In genomic region chr10:68506406-68506805, GRCh38 we compare ENCODE assay signal across 29 cellular contexts.
"Had no signal": no experiment of that assay in that cellular context is flagged by ENCODE, and none has a peak within 500 bp of the region (broad histone marks: within the 10 kb centered on the region; RNA-seq: fewer than 3 reads in every experiment).

No MANE protein-coding gene starts in this region.

- H3K27me3 ChIP-seq: ascending aorta, breast epithelium had no signal

- H3K9me3 ChIP-seq: ascending aorta, breast epithelium had no signal

- H3K36me3 ChIP-seq: breast epithelium had no signal

- DNase-seq: activated CD4-positive, alpha-beta T cell treated with anti-CD3 and anti-CD28 coated beads, Interleukin-2, amount 10 ng/mL, durations not matched to agents 24 days and 14 days; activated CD4-positive, alpha-beta T cell treated with anti-CD3 and anti-CD28 coated beads, Interleukin-2, amount 50 U/mL, for 4 hours; activated CD4-positive, CD25-positive, alpha-beta regulatory T cell; activated CD8-positive, alpha-beta T cell treated with anti-CD3 and anti-CD28 coated beads for 36 hours; activated effector memory CD4-positive, alpha-beta T cell treated with anti-CD3 and anti-CD28 coated beads, Interleukin-2, amount 50 U/mL, for 16 hours; activated naive CD4-positive, alpha-beta T cell; activated naive CD4-positive, alpha-beta T cell treated with anti-CD3 and anti-CD28 coated beads, Interleukin-2, amount 50 U/mL, for 16 hours; activated naive CD8-positive, alpha-beta T cell treated with anti-CD3 and anti-CD28 coated beads for 36 hours; activated T-cell treated with anti-CD3 and anti-CD28 coated beads, Interleukin-2, amount 50 U/mL, for 1 hour; activated T-cell treated with anti-CD3 and anti-CD28 coated beads, Interleukin-2, amount 50 U/mL, for 72 hours; amygdala; KG1; MM.1S; MV-4-11; NCI-H1092; NCI-H146; NCI-H187; NCI-H2029 treated with DMSO at 0.1 percent for 48 hours; NCI-H2171 treated with DMSO at 0.1 percent for 48 hours; NCI-H2227 treated with DMSO at 0.1 percent for 48 hours; NCI-H446; NCI-H510A treated with DMSO at 0.1 percent for 48 hours; NK-92 treated with Interleukin-12 subunit alpha and Interleukin-12 subunit beta, amount 100 ng/mL, for 24 hours; PC-9; Right ventricle myocardium superior; WERI-Rb-1 had no signal

- H3K4me1 ChIP-seq: ascending aorta, breast epithelium had no signal

- H3K27ac ChIP-seq: ascending aorta, breast epithelium, PC-9, SK-N-MC, WERI-Rb-1 had no signal

- H3K4me3 ChIP-seq: ascending aorta, breast epithelium, PC-9, SK-N-MC had no signal
